In the genomic region with DNA sequence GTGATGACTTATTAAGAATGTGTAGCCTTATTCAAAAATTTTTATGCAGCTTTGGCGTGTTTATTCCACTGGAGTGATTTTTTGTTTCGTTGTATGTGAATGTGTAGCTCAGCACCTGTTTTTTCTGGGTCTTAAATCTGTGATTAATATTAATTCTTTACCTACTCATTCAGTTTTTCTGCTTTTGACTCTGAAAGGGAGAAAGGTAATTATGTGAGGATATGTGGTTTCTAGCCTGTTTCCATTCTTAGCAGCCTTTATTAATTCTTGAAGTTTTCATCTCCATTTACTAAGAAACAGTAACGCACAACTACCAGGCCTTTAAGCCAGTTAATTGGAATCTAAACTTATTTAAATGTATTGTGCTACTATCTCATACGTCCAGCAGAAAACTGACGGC, we compare ENCODE assay signal across 18 cellular contexts. TPM values are rescaled to one million over a fixed set of nuclear protein-coding genes. Genes with fewer than 3 reads are reported as not detected.
DNase-seq lines count a peak whose midpoint lies in the region; ATAC-seq, FAIRE-seq and TF ChIP-seq lines count a peak whose summit lies in the region.
"Had no signal": no experiment of that assay in that cellular context is flagged by ENCODE, and none has a peak within 500 bp of the region (broad histone marks: within the 10 kb centered on the region; RNA-seq: fewer than 3 reads in every experiment).

No MANE protein-coding gene starts in this region.

- peaks cover 37% of the 10 kb centered on the region for H3K36me3 Mint-ChIP-seq in activated naive CD4-positive, alpha-beta T cell treated with anti-CD3 and anti-CD28 coated beads, Interleukin-2, amount 10 ng/mL, durations not matched to agents 7 days and 5 days
- peaks cover 29% of the 10 kb centered on the region for H3K36me3 Mint-ChIP-seq in osteocyte (ENCODE audit: unreplicated experiment)
- peaks cover 32% of the 10 kb centered on the region for H3K36me3 Mint-ChIP-seq in activated CD8-positive, alpha-beta T cell treated with anti-CD3 and anti-CD28 coated beads for 36 hours (ENCODE audit: low read depth)

- H3K27me3 Mint-ChIP-seq in activated naive CD4-positive, alpha-beta T cell treated with anti-CD3 and anti-CD28 coated beads, Interleukin-2, amount 10 ng/mL, durations not matched to agents 7 days and 5 days, result no peaks in the 10 kb centered on the region
- H3K27me3 Mint-ChIP-seq in osteocyte (ENCODE audit: unreplicated experiment), result no peaks in the 10 kb centered on the region
- H3K27me3 Mint-ChIP-seq in activated CD8-positive, alpha-beta T cell treated with anti-CD3 and anti-CD28 coated beads for 36 hours, result no peaks in the 10 kb centered on the region
- H3K27me3 Mint-ChIP-seq: IgD-negative memory B cell had no signal

- H3K9me3 Mint-ChIP-seq in activated naive CD4-positive, alpha-beta T cell treated with anti-CD3 and anti-CD28 coated beads, Interleukin-2, amount 10 ng/mL, durations not matched to agents 7 days and 5 days, result no peaks in the 10 kb centered on the region
- H3K9me3 Mint-ChIP-seq in osteocyte (ENCODE audit: unreplicated experiment), result no peaks in the 10 kb centered on the region
- H3K9me3 Mint-ChIP-seq in activated CD8-positive, alpha-beta T cell treated with anti-CD3 and anti-CD28 coated beads for 36 hours, result no peaks in the 10 kb centered on the region
- H3K9me3 Mint-ChIP-seq: IgD-negative memory B cell had no signal

- peak; percentile 45 for ATAC-seq in GM12878
- ATAC-seq in GM21423 (IDR thresholded peaks at IDR 0.05; ENCODE audit: unreplicated experiment), result no peak
- no peak for ATAC-seq in activated CD8-positive, alpha-beta T cell treated with anti-CD3 and anti-CD28 coated beads for 36 hours
- ATAC-seq: HCT116 had no signal

- no peak for TF ChIP-seq EP300 in GM12878 (IDR thresholded peaks at IDR 0.05; ENCODE audit: borderline replicate concordance in 1 of 2, control insufficient read depth in 1 of 2, low read depth in 2 of 2, low read length in 2 of 2)

- peak overlapping the region; percentile 6; the same call in 1 of the 2 replicates for H3K4me3 ChIP-seq in GM12878
- H3K4me3 ChIP-seq: GM23248 had no signal

- TF ChIP-seq CTCF in GM13977 (IDR thresholded peaks at IDR 0.05; ENCODE audit: extremely low read depth, insufficient read depth, missing control alignments), result no peak
- no peak for TF ChIP-seq CTCF in GM12878 (IDR thresholded peaks at IDR 0.05 in 2 of 3, conservative IDR thresholded peaks at IDR 0.05 in 1 of 3; ENCODE audit: control insufficient read depth in 2 of 3, extremely low read depth in 1 of 3, insufficient read depth in 1 of 3, low read depth in 3 of 3, low read length in 3 of 3)
- no peak for TF ChIP-seq CTCF in osteocyte (IDR thresholded peaks at IDR 0.05)
- TF ChIP-seq CTCF in activated CD8-positive, alpha-beta T cell treated with anti-CD3 and anti-CD28 coated beads for 36 hours (IDR thresholded peaks at IDR 0.05), result no peak

- SMC1A ChIA-PET in GM12878 (lab: Charles Lee; ENCODE audit: uncharacterized antibody, unreplicated experiment), result interaction anchor here (1.0 to 8.5 kb wide), 6 partner anchors 8 to 138 kb away, joined by 3 to 263 read pairs (median 4); a partner anchor contains a TSS

- peak overlapping the region; percentile 16; the same call in 1 of the 2 replicates for H3K9ac ChIP-seq in GM12878 (ENCODE audit: control insufficient read depth, insufficient read depth, low read length)
- H3K9ac ChIP-seq: GM23248 had no signal

- no peaks in the 10 kb centered on the region for H4K20me1 ChIP-seq in GM12878 (ENCODE audit: control insufficient read depth, insufficient read depth)

- 1% methylated on average over 5 of the region's 5 CpGs for WGBS in GM12878 (ENCODE audit: insufficient coverage, insufficient replicate concordance, low lambda C conversion rate, missing lambda C conversion rate)

- no peaks in the 10 kb centered on the region for H3K27me3 ChIP-seq in GM12878 (replicated peaks in 1 of 2; ENCODE audit: control insufficient read depth in 2 of 2, insufficient read depth in 2 of 2, low read length in 1 of 2)

- peaks cover 15% of the 10 kb centered on the region for H3K4me1 ChIP-seq in GM12878 (ENCODE audit: control insufficient read depth, insufficient read depth, low read length)

- H3K79me2 ChIP-seq in GM12878 (ENCODE audit: control insufficient read depth, insufficient read depth, low read length), result peaks cover 19% of the 10 kb centered on the region

- POLR2A ChIA-PET in GM12878 (lab: Charles Lee), result interaction anchor here (1.2 kb wide), 1 partner anchor 65 kb away, joined by 4 read pairs; no protein-coding TSS in a partner anchor
- POLR2A ChIA-PET in activated CD8-positive, alpha-beta T cell treated with anti-CD3 and anti-CD28 coated beads for 36 hours (lab: Charles Lee), result interaction anchor here (1.0 kb wide), 1 partner anchor 47 kb away, joined by 3 read pairs; no protein-coding TSS in a partner anchor

- no peak for FAIRE-seq in GM12878 (lab: Jason Lieb, UNC)
- FAIRE-seq: HTR-8/SVneo had no signal

- in situ Hi-C loops in GM13977 (cut with MboI; ENCODE audit: low pct_unique_long_range_greater_than_20kb, low sequenced_read_pairs, unreplicated experiment) (no loop called here), GM12878 (cut with MboI) (no loop called here)

- no peaks in the 10 kb centered on the region for H3K9me3 ChIP-seq in GM12878 (replicated peaks; ENCODE audit: control insufficient read depth, insufficient read depth, low read length)

- peak overlapping the region; percentile 33 for H3K27ac Mint-ChIP-seq in activated naive CD4-positive, alpha-beta T cell treated with anti-CD3 and anti-CD28 coated beads, Interleukin-2, amount 10 ng/mL, durations not matched to agents 7 days and 5 days
- peak overlapping the region; percentile 53 for H3K27ac Mint-ChIP-seq in osteocyte (ENCODE audit: unreplicated experiment)
- no peak overlapping the region for H3K27ac Mint-ChIP-seq in activated CD8-positive, alpha-beta T cell treated with anti-CD3 and anti-CD28 coated beads for 36 hours
- H3K27ac Mint-ChIP-seq: IgD-negative memory B cell had no signal

- no peak for TF ChIP-seq RAD21 in GM12878 (IDR thresholded peaks at IDR 0.05; ENCODE audit: insufficient read depth, low read depth, low read length)

- peak overlapping the region; percentile 66; the same call in 1 of the 2 replicates for H3K27ac ChIP-seq in GM12878 (ENCODE audit: control insufficient read depth, insufficient read depth)
- H3K27ac ChIP-seq: C4-2B, GM23248, HL-60 had no signal

- TF ChIP-seq POLR2A in GM12878 (IDR thresholded peaks at IDR 0.05; ENCODE audit: low read depth, low read length), result no peak

- RAD21 ChIA-PET in GM12878 (lab: Charles Lee; ENCODE audit: unreplicated experiment), result interaction anchor here (1.1 to 11.5 kb wide), 3 partner anchors 30 to 139 kb away, joined by 6 to 309 read pairs (median 7); a partner anchor contains a TSS

- peaks cover 5 to 8% of the 10 kb centered on the region in 2 experiments; a peak in 2 of 4 replicates for H3K36me3 ChIP-seq in GM12878 (ENCODE audit: control insufficient read depth in 2 of 2, insufficient read depth in 2 of 2, low read length in 1 of 2)

- CTCF ChIA-PET in activated naive CD4-positive, alpha-beta T cell treated with anti-CD3 and anti-CD28 coated beads, Interleukin-2, amount 10 ng/mL, durations not matched to agents 7 days and 5 days (lab: Charles Lee), result interaction anchor here (10.7 kb wide), 1 partner anchor 138 kb away, joined by 180 read pairs; no protein-coding TSS in a partner anchor
- CTCF ChIA-PET in GM12878 (lab: Yijun Ruan, JAX), result interaction anchor here (0.6 to 11.8 kb wide), 4 partner anchors 47 to 282 kb away, joined by 3 to 422 read pairs (median 6); a partner anchor contains a TSS
- CTCF ChIA-PET in activated CD8-positive, alpha-beta T cell treated with anti-CD3 and anti-CD28 coated beads for 36 hours (lab: Charles Lee), result interaction anchor here (1.3 to 1.6 kb wide), 2 partner anchors 42 to 138 kb away, joined by 3 to 5 read pairs; no protein-coding TSS in a partner anchor

- BruUV-seq in GM12878 (replicated peaks; lab: Mats Ljungman, UMichigan), result no TSS peak

- intact Hi-C loops in GM12878 (cut with micrococcal nuclease; ENCODE audit: unreplicated experiment), result no loop called here
- intact Hi-C loops in activated CD8-positive, alpha-beta T cell treated with anti-CD3 and anti-CD28 coated beads for 36 hours (cut with micrococcal nuclease), result no loop called here

- H2AFZ ChIP-seq in GM12878 (ENCODE audit: control insufficient read depth, low read depth, low read length), result peak overlapping the region; percentile 46
- H2AFZ ChIP-seq: GM23248 had no signal

- DNase-seq in activated naive CD4-positive, alpha-beta T cell treated with anti-CD3 and anti-CD28 coated beads, Interleukin-2, amount 10 ng/mL, durations not matched to agents 7 days and 5 days, result no peak
- no peak for DNase-seq in activated naive CD4-positive, alpha-beta T cell treated with Interleukin-2 at 50 U/mL for 16 hours
- peak; percentile 26 for DNase-seq in GM13977 (ENCODE audit: low spot score)
- no peak for DNase-seq in GM12878 (ENCODE audit: low read depth, low spot score)
- no peak for DNase-seq in osteocyte (ENCODE audit: extremely low spot score, unreplicated experiment)
- DNase-seq in activated CD8-positive, alpha-beta T cell treated with anti-CD3 and anti-CD28 coated beads for 36 hours, result no peak
- no peak for DNase-seq in CD1c-positive myeloid dendritic cell (ENCODE audit: extremely low spot score)
- DNase-seq: EL, GM23248, NCI-H187 treated with DMSO at 0.1 percent for 48 hours, NCI-H526 treated with DMSO at 0.1 percent for 48 hours, RPMI8226 had no signal

- peaks cover 30% of the 10 kb centered on the region for H3K4me1 Mint-ChIP-seq in activated naive CD4-positive, alpha-beta T cell treated with anti-CD3 and anti-CD28 coated beads, Interleukin-2, amount 10 ng/mL, durations not matched to agents 7 days and 5 days
- peaks cover 12% of the 10 kb centered on the region for H3K4me1 Mint-ChIP-seq in osteocyte (ENCODE audit: unreplicated experiment)
- peaks cover 30% of the 10 kb centered on the region for H3K4me1 Mint-ChIP-seq in activated CD8-positive, alpha-beta T cell treated with anti-CD3 and anti-CD28 coated beads for 36 hours (ENCODE audit: low read depth)

- no peak overlapping the region for H3K4me3 Mint-ChIP-seq in activated naive CD4-positive, alpha-beta T cell treated with anti-CD3 and anti-CD28 coated beads, Interleukin-2, amount 10 ng/mL, durations not matched to agents 7 days and 5 days
- no peak overlapping the region for H3K4me3 Mint-ChIP-seq in osteocyte (ENCODE audit: unreplicated experiment)
- H3K4me3 Mint-ChIP-seq in activated CD8-positive, alpha-beta T cell treated with anti-CD3 and anti-CD28 coated beads for 36 hours, result no peak overlapping the region
- H3K4me3 Mint-ChIP-seq: IgD-negative memory B cell had no signal

- peak overlapping the region; percentile 75 for H3K4me2 ChIP-seq in GM12878 (ENCODE audit: control insufficient read depth, insufficient read depth)

RNA-seq across cellular contexts. Expression of a gene that starts 7.0 kb away (rescaled TPM):
- total RNA-seq in GM12878 (2013; cell fraction: nucleolus; rRNA removed), result 19.6 and 23.1 TPM in 2 replicates
- total RNA-seq in GM12878 (2014; rRNA removed) (21.9 and 23.4 TPM in 2 replicates), GM12878 (2014; rRNA removed; fragmentation: Illumina TruSeq; extraction: Trizol) (16.0 and 19.2 TPM in 2 replicates), GM12878 (2021) (20.4 and 21.6 TPM in 2 replicates), osteocyte (19.4 and 20.3 TPM in 2 replicates)
- 12.0 TPM for polyA plus RNA-seq in GM12878 (2011; ENCODE audit: low read depth)
- polyA plus RNA-seq in GM12878 (2011; rRNA removed) (19.6 and 27.8 TPM in 2 replicates), GM12878 (2014; fragmentation: Illumina TruSeq; extraction: Trizol) (16.6 and 30.0 TPM in 2 replicates), GM12878 (2014; fragmentation: Nextera tagmentation; extraction: Ambion mirVana) (1 to 10 TPM; 1.5 to 5.0 TPM), GM12878 (2014; rRNA removed) (12.2 and 16.2 TPM in 2 replicates), GM12878 (2016; fragmentation: Nextera tagmentation; extraction: Ambion mirVana) (10 to 100 TPM; 12.5 to 12.8 TPM)
- polyA plus RNA-seq in GM12878 (2011; cell fraction: cytosol; rRNA removed), result 15.1 and 17.3 TPM in 2 replicates
- 30.1 and 30.5 TPM in 2 replicates for polyA plus RNA-seq in GM12878 (2011; cell fraction: nucleus; rRNA removed)
- polyA plus RNA-seq in GM12878 (2012), result 5.9 and 8.1 TPM in 2 replicates
- 16.6 and 21.1 TPM in 2 replicates for polyA minus RNA-seq in GM12878 (2011; rRNA and poly(A)+ RNA removed)
- 6.9 and 13.8 TPM in 2 replicates for polyA minus RNA-seq in GM12878 (2011; cell fraction: cytosol; rRNA and poly(A)+ RNA removed)
- polyA minus RNA-seq in GM12878 (2011; cell fraction: nucleus; rRNA and poly(A)+ RNA removed), result 10.5 and 20.1 TPM in 2 replicates
- total RNA-seq in activated CD8-positive, alpha-beta T cell treated with anti-CD3 and anti-CD28 coated beads for 36 hours, result 10 to 100 TPM; 23.6 to 29.6 TPM

RNA-seq across cellular contexts. Expression of a gene that starts 47.7 kb away (rescaled TPM):
- 44.3 and 47.8 TPM in 2 replicates for total RNA-seq in GM12878 (2013; cell fraction: nucleolus; rRNA removed)
- total RNA-seq in GM12878 (2014; rRNA removed) (18.1 and 19.8 TPM in 2 replicates), GM12878 (2014; rRNA removed; fragmentation: Illumina TruSeq; extraction: Trizol) (17.1 and 17.5 TPM in 2 replicates), GM12878 (2021) (13.7 and 14.0 TPM in 2 replicates), osteocyte (19.7 and 23.0 TPM in 2 replicates)
- 4.9 TPM for polyA plus RNA-seq in GM12878 (2011; ENCODE audit: low read depth)
- polyA plus RNA-seq in GM12878 (2011; rRNA removed) (29.2 and 39.7 TPM in 2 replicates), GM12878 (2014; fragmentation: Illumina TruSeq; extraction: Trizol) (13.8 and 17.0 TPM in 2 replicates), GM12878 (2014; fragmentation: Nextera tagmentation; extraction: Ambion mirVana) (10 to 100 TPM; 11.5 to 15.7 TPM), GM12878 (2014; rRNA removed) (13.1 and 14.1 TPM in 2 replicates), GM12878 (2016; fragmentation: Nextera tagmentation; extraction: Ambion mirVana) (10 to 100 TPM; 15.4 to 16.8 TPM)
- polyA plus RNA-seq in GM12878 (2011; cell fraction: cytosol; rRNA removed), result 14.1 and 15.4 TPM in 2 replicates
- polyA plus RNA-seq in GM12878 (2011; cell fraction: nucleus; rRNA removed), result 15.4 and 16.7 TPM in 2 replicates
- polyA plus RNA-seq in GM12878 (2012), result 8.8 and 11.9 TPM in 2 replicates
- 15.5 and 19.2 TPM in 2 replicates for polyA minus RNA-seq in GM12878 (2011; rRNA and poly(A)+ RNA removed)
- 12.8 and 13.5 TPM in 2 replicates for polyA minus RNA-seq in GM12878 (2011; cell fraction: cytosol; rRNA and poly(A)+ RNA removed)
- polyA minus RNA-seq in GM12878 (2011; cell fraction: nucleus; rRNA and poly(A)+ RNA removed), result 14.3 and 26.3 TPM in 2 replicates
- 10 to 100 TPM; 19.1 to 19.9 TPM for total RNA-seq in activated CD8-positive, alpha-beta T cell treated with anti-CD3 and anti-CD28 coated beads for 36 hours
